In genomic region chr14:101808020-101808641, GRCh38 we compare ENCODE assay signal across 8 cellular contexts. TPM values are rescaled to one million over a fixed set of nuclear protein-coding genes. Genes with fewer than 3 reads are reported as not detected.
DNase-seq lines count a peak whose midpoint lies in the region; FAIRE-seq and TF ChIP-seq lines count a peak whose summit lies in the region.

No MANE protein-coding gene starts in this region.

- peak overlapping the region; percentile 82 for H3K4me3 Mint-ChIP-seq in Calu3 (ENCODE audit: low read depth, unreplicated experiment)
- peak overlapping the region; percentile 14 for H3K4me3 Mint-ChIP-seq in activated naive CD8-positive, alpha-beta T cell

- H3K27ac ChIP-seq in muscle layer of colon (ENCODE audit: low read depth, low read length) (peak overlapping the region; percentile 7), small intestine (ENCODE audit: low read depth in 1 of 2, low read length in 1 of 2) (no peak overlapping the region)

- WGBS in small intestine, 3 donors: 33 to 56% (median 46%) methylated on average over 11 of the region's 11 CpGs

- H3K36me3 Mint-ChIP-seq in Calu3 (ENCODE audit: insufficient read depth, unreplicated experiment): peaks cover 33% of the 10 kb centered on the region
- peaks cover 9% of the 10 kb centered on the region for H3K36me3 Mint-ChIP-seq in activated naive CD8-positive, alpha-beta T cell

- H3K36me3 ChIP-seq in MG63 (no peaks in the 10 kb centered on the region; the same call in 1 of the 2 replicates), muscle layer of colon (ENCODE audit: insufficient read depth, low read length) (no peaks in the 10 kb centered on the region), small intestine (ENCODE audit: control insufficient read depth in 2 of 2, insufficient read depth in 2 of 2, low read length in 2 of 2) (no peaks in the 10 kb centered on the region)

- no TSS peak for BruUV-seq in Calu3 (replicated peaks; lab: Mats Ljungman, UMichigan)

- no peak for FAIRE-seq in small intestine (lab: Jason Lieb, UNC)

- H3K9me3 ChIP-seq in MG63: no peaks in the 10 kb centered on the region
- H3K9me3 ChIP-seq in muscle layer of colon (ENCODE audit: low read length): no peaks in the 10 kb centered on the region
- H3K9me3 ChIP-seq in small intestine (ENCODE audit: control insufficient read depth, low read depth): no peaks in the 10 kb centered on the region

- no peak overlapping the region for H3K9ac ChIP-seq in muscle layer of colon (ENCODE audit: low read length)

- CTCF ChIA-PET in Calu3 (lab: Charles Lee): interaction anchor here (1.4 to 3.4 kb wide), 3 partner anchors 16 to 101 kb away, joined by 6 to 16 read pairs (median 15); no protein-coding TSS in a partner anchor

- no peaks in the 10 kb centered on the region for H3K27me3 ChIP-seq in MG63
- H3K27me3 ChIP-seq in muscle layer of colon (ENCODE audit: control insufficient read depth in 1 of 2, insufficient read depth in 2 of 2, low read length in 2 of 2): no peaks in the 10 kb centered on the region
- no peaks in the 10 kb centered on the region for H3K27me3 ChIP-seq in small intestine (ENCODE audit: control insufficient read depth in 2 of 2, insufficient read depth in 2 of 2, low read length in 2 of 2)

- H3K4me3 ChIP-seq in MG63 (no peak overlapping the region), muscle layer of colon (ENCODE audit: low read depth in 1 of 2, low read length in 2 of 2) (no peak overlapping the region), small intestine (ENCODE audit: low read depth in 1 of 2, low read length in 2 of 2) (no peak overlapping the region)

- H3K27ac Mint-ChIP-seq in Calu3 (ENCODE audit: unreplicated experiment): peak overlapping the region; percentile 98
- H3K27ac Mint-ChIP-seq in activated naive CD8-positive, alpha-beta T cell: peak overlapping the region; percentile 35

- H3K27me3 Mint-ChIP-seq in Calu3 (ENCODE audit: unreplicated experiment): no peaks in the 10 kb centered on the region
- H3K27me3 Mint-ChIP-seq in activated naive CD8-positive, alpha-beta T cell: no peaks in the 10 kb centered on the region

- no peaks in the 10 kb centered on the region for H3K9me3 Mint-ChIP-seq in Calu3 (ENCODE audit: low read depth, unreplicated experiment)
- H3K9me3 Mint-ChIP-seq in activated naive CD8-positive, alpha-beta T cell (ENCODE audit: low read depth): no peaks in the 10 kb centered on the region

- intact Hi-C loops in Calu3 (cut with micrococcal nuclease; ENCODE audit: unreplicated experiment): no loop called here

- H3K4me1 ChIP-seq in muscle layer of colon (ENCODE audit: insufficient read depth, low read length): peaks cover 31% of the 10 kb centered on the region
- peaks cover 4% of the 10 kb centered on the region in 2 donors for H3K4me1 ChIP-seq in small intestine (ENCODE audit: control insufficient read depth in 2 of 2, insufficient read depth in 1 of 2, low read depth in 1 of 2, low read length in 1 of 2)

- peaks cover 42% of the 10 kb centered on the region for H3K4me1 Mint-ChIP-seq in Calu3 (ENCODE audit: low read depth, unreplicated experiment)
- H3K4me1 Mint-ChIP-seq in activated naive CD8-positive, alpha-beta T cell (ENCODE audit: low read depth): peaks cover 32% of the 10 kb centered on the region

- DNase-seq in Calu3: peak; percentile 48
- peak; percentile 5 for DNase-seq in MG63
- no peak for DNase-seq in GF-D8 (lab: John Stamatoyannopoulos, UW)
- no peak for DNase-seq in NCI-H187 treated with DMSO at 0.1 percent for 48 hours (lab: John Stamatoyannopoulos, UW)
- no peak for DNase-seq in activated effector memory CD4-positive, alpha-beta T cell treated with Interleukin-2 at 50 U/mL for 16 hours
- no peak for DNase-seq in small intestine

- TF ChIP-seq CTCF in Calu3 (IDR thresholded peaks at IDR 0.05; ENCODE audit: unreplicated experiment): no peak

RNA-seq across cellular contexts. Expression of gene PPP2R5C, which starts 46.6 kb away (rescaled TPM):
- total RNA-seq in Calu3 (2022): 108 and 120 TPM in 2 replicates
- 53.3 and 72.1 TPM in 2 replicates for total RNA-seq in MG63 (2014; rRNA removed; shearing (Covaris generic); ENCODE audit: low replicate concordance)
- 10 to 100 TPM; 59.6 to 77.2 (median 71.3) TPM for polyA plus RNA-seq in small intestine

Comparison
In these comparisons a context has a peak if more than half of its experiments do, and no peak if none do; other contexts are left out.
1. DNase-seq: peak in Calu3 (single experiment) and MG63 (single experiment); none in GF-D8 (single experiment), NCI-H187 treated with DMSO at 0.1 percent for 48 hours (single experiment), activated effector memory CD4-positive, alpha-beta T cell treated with Interleukin-2 at 50 U/mL for 16 hours (single experiment) and small intestine (single experiment).